ENCODE assay signal across 17 cellular contexts in genomic region chr17:46166692-46167249, GRCh38. TPM values are rescaled to one million over a fixed set of nuclear protein-coding genes. Genes with fewer than 3 reads are reported as not detected.
A peak's percentile ranks its signal among the peaks of the same experiment; 100 is the strongest.
DNase-seq lines count a peak whose midpoint lies in the region; ATAC-seq and TF ChIP-seq lines count a peak whose summit lies in the region.
"Had no signal": no experiment of that assay in that cellular context is flagged by ENCODE, and none has a peak within 500 bp of the region (broad histone marks: within the 10 kb centered on the region; RNA-seq: fewer than 3 reads in every experiment).

No MANE protein-coding gene starts in this region.

- H2AFZ ChIP-seq in Karpas-422 (ENCODE audit: low read length) (no peak overlapping the region), PC-3 (ENCODE audit: low read length) (no peak overlapping the region)

- H3K27ac ChIP-seq in Karpas-422 (ENCODE audit: low read length) (peak overlapping the region; percentile 63), sigmoid colon (peak overlapping the region in 3 of 4 donors; percentile 9 to 52 (median 11)), colonic mucosa (no peak overlapping the region), PC-3 (ENCODE audit: low read length) (no peak overlapping the region)
- H3K27ac ChIP-seq: ovary, upper lobe of right lung had no signal

- no peak overlapping the region for H3K9ac ChIP-seq in Karpas-422 (ENCODE audit: low read length)
- no peak overlapping the region for H3K9ac ChIP-seq in endocrine pancreas (ENCODE audit: control insufficient read depth, insufficient read depth, low read length)
- no peak overlapping the region for H3K9ac ChIP-seq in colonic mucosa (ENCODE audit: low read depth in 2 of 2, low read length in 2 of 2)
- no peak overlapping the region for H3K9ac ChIP-seq in PC-3 (ENCODE audit: low read length)

- no peaks in the 10 kb centered on the region for H3K9me3 Mint-ChIP-seq in activated CD8-positive, alpha-beta T cell treated with anti-CD3 and anti-CD28 coated beads for 36 hours
- no peaks in the 10 kb centered on the region for H3K9me3 Mint-ChIP-seq in activated CD8-positive, alpha-beta T cell treated with anti-CD3 and anti-CD28 coated beads, Interleukin-2, amount 10 ng/mL, durations not matched to agents 7 days and 5 days (ENCODE audit: insufficient read depth)
- H3K9me3 Mint-ChIP-seq: IgD-negative memory B cell had no signal

- intact Hi-C loops in activated CD8-positive, alpha-beta T cell treated with anti-CD3 and anti-CD28 coated beads for 36 hours (cut with micrococcal nuclease) = no loop called here
- intact Hi-C loops in sigmoid colon (cut with DNase I) (no loop called here), colonic mucosa (cut with DNase I) (no loop called here), PC-3 (cut with micrococcal nuclease) (no loop called here)

- H3K4me2 ChIP-seq in Karpas-422 (ENCODE audit: low read depth, low read length, poor library complexity, severe bottlenecking) (no peak overlapping the region), PC-3 (ENCODE audit: low read length) (no peak overlapping the region)

- no peak for TF ChIP-seq EP300 in sigmoid colon (IDR thresholded peaks at IDR 0.05)

- H3K36me3 ChIP-seq in Karpas-422 (ENCODE audit: insufficient read depth, low read length) = peaks cover 42% of the 10 kb centered on the region
- peaks cover 7% of the 10 kb centered on the region for H3K36me3 ChIP-seq in endocrine pancreas (ENCODE audit: control insufficient read depth, insufficient read depth, low read length)
- peaks cover 0 to 27% (median 12%) of the 10 kb centered on the region in 4 donors for H3K36me3 ChIP-seq in sigmoid colon
- peaks cover 11% of the 10 kb centered on the region for H3K36me3 ChIP-seq in colonic mucosa
- peaks cover 33% of the 10 kb centered on the region for H3K36me3 ChIP-seq in PC-3 (ENCODE audit: low read depth, low read length)
- H3K36me3 ChIP-seq: ovary had no signal

- no peak for ATAC-seq in activated CD8-positive, alpha-beta T cell treated with anti-CD3 and anti-CD28 coated beads for 36 hours
- no peak for ATAC-seq in activated CD8-positive, alpha-beta T cell treated with anti-CD3 and anti-CD28 coated beads, Interleukin-2, amount 10 ng/mL, durations not matched to agents 7 days and 5 days
- ATAC-seq in HG02970 (IDR thresholded peaks at IDR 0.05; ENCODE audit: low FRiP score, unreplicated experiment) (no peak), PC-3 (no peak)
- ATAC-seq: upper lobe of right lung had no signal

- DNase-seq in activated CD8-positive, alpha-beta T cell treated with anti-CD3 and anti-CD28 coated beads for 36 hours = no peak
- no peak for DNase-seq in activated CD8-positive, alpha-beta T cell treated with anti-CD3 and anti-CD28 coated beads, Interleukin-2, amount 10 ng/mL, durations not matched to agents 7 days and 5 days
- DNase-seq in Karpas-422 (no peak), sigmoid colon (no peak), colonic mucosa (no peak), PC-3 (no peak)
- DNase-seq: activated CD4-positive, CD25-positive, alpha-beta regulatory T cell treated with anti-CD3 and anti-CD28 coated beads, Interleukin-2, amount 50 U/mL, for 72 hours; COR-L47; islet precursor cell; mammary epithelial cell; ovary; T-helper 2 cell; upper lobe of right lung had no signal

- POLR2A ChIA-PET in activated CD8-positive, alpha-beta T cell treated with anti-CD3 and anti-CD28 coated beads for 36 hours (lab: Charles Lee) = interaction anchor here (0.8 to 1.8 kb wide), 3 partner anchors 13 to 27 kb away, joined by 3 to 4 read pairs (median 4); partner anchors contain the start of gene KANSL1
- POLR2A ChIA-PET in activated CD8-positive, alpha-beta T cell treated with anti-CD3 and anti-CD28 coated beads, Interleukin-2, amount 10 ng/mL, durations not matched to agents 7 days and 5 days (lab: Charles Lee) = interaction anchor here (0.7 kb wide), 1 partner anchor 19 kb away, joined by 3 read pairs; no protein-coding TSS in a partner anchor
- POLR2A ChIA-PET in PC-3 (lab: Charles Lee; ENCODE audit: unreplicated experiment) = no interaction called here

- CTCF ChIA-PET in activated CD8-positive, alpha-beta T cell treated with anti-CD3 and anti-CD28 coated beads for 36 hours (lab: Charles Lee) = interaction anchor here (0.6 to 1.2 kb wide), 3 partner anchors 9 to 122 kb away, joined by 3 read pairs; no protein-coding TSS in a partner anchor
- CTCF ChIA-PET in activated CD8-positive, alpha-beta T cell treated with anti-CD3 and anti-CD28 coated beads, Interleukin-2, amount 10 ng/mL, durations not matched to agents 7 days and 5 days (lab: Charles Lee) = no interaction called here
- CTCF ChIA-PET in PC-3 (lab: Charles Lee) = interaction anchor here (0.9 kb wide), 1 partner anchor 110 kb away, joined by 3 read pairs; no protein-coding TSS in a partner anchor

- no peaks in the 10 kb centered on the region for H3K27me3 Mint-ChIP-seq in activated CD8-positive, alpha-beta T cell treated with anti-CD3 and anti-CD28 coated beads for 36 hours
- no peaks in the 10 kb centered on the region for H3K27me3 Mint-ChIP-seq in activated CD8-positive, alpha-beta T cell treated with anti-CD3 and anti-CD28 coated beads, Interleukin-2, amount 10 ng/mL, durations not matched to agents 7 days and 5 days (ENCODE audit: low read depth)
- H3K27me3 Mint-ChIP-seq: IgD-negative memory B cell had no signal

- 12 to 57% methylated on average over 2 of the region's 2 CpGs for WGBS in sigmoid colon, 2 donors

- no peak overlapping the region for H3K4me3 ChIP-seq in Karpas-422 (ENCODE audit: low read length)
- peak overlapping the region; percentile 4 for H3K4me3 ChIP-seq in endocrine pancreas (ENCODE audit: control insufficient read depth, insufficient read depth, low read length)
- H3K4me3 ChIP-seq in sigmoid colon = no peak overlapping the region
- no peak overlapping the region for H3K4me3 ChIP-seq in colonic mucosa
- no peak overlapping the region for H3K4me3 ChIP-seq in PC-3 (ENCODE audit: low read length)
- H3K4me3 ChIP-seq: HAP-1, ovary, upper lobe of right lung had no signal

- BruUV-seq in PC-3 (replicated peaks; lab: Mats Ljungman, UMichigan) = no TSS peak

- H3K4me1 Mint-ChIP-seq in activated CD8-positive, alpha-beta T cell treated with anti-CD3 and anti-CD28 coated beads for 36 hours (ENCODE audit: low read depth) = peaks cover 85% of the 10 kb centered on the region
- H3K4me1 Mint-ChIP-seq in activated CD8-positive, alpha-beta T cell treated with anti-CD3 and anti-CD28 coated beads, Interleukin-2, amount 10 ng/mL, durations not matched to agents 7 days and 5 days (ENCODE audit: low read depth) = peaks cover 55% of the 10 kb centered on the region

- no peak for TF ChIP-seq CTCF in activated CD8-positive, alpha-beta T cell treated with anti-CD3 and anti-CD28 coated beads for 36 hours (IDR thresholded peaks at IDR 0.05)
- TF ChIP-seq CTCF in sigmoid colon (IDR thresholded peaks at IDR 0.05) (no peak), colonic mucosa (IDR thresholded peaks at IDR 0.05) (no peak), PC-3 (conservative IDR thresholded peaks at IDR 0.05; ENCODE audit: low read depth, low read length) (no peak)

- TF ChIP-seq POLR2A in sigmoid colon (IDR thresholded peaks at IDR 0.05) = no peak

- H3K9me2 ChIP-seq in Karpas-422 (replicated peaks; ENCODE audit: insufficient read depth, low read length) (no peaks in the 10 kb centered on the region), PC-3 (replicated peaks; ENCODE audit: low read length) (no peaks in the 10 kb centered on the region)

- H3K27me3 ChIP-seq in Karpas-422 (ENCODE audit: low read length) (no peaks in the 10 kb centered on the region), endocrine pancreas (ENCODE audit: control insufficient read depth, insufficient read depth, low read length) (no peaks in the 10 kb centered on the region), sigmoid colon (no peaks in the 10 kb centered on the region), colonic mucosa (no peaks in the 10 kb centered on the region), PC-3 (ENCODE audit: low read length) (no peaks in the 10 kb centered on the region)
- H3K27me3 ChIP-seq: ovary, upper lobe of right lung had no signal

- no peak overlapping the region for H3K4me3 Mint-ChIP-seq in activated CD8-positive, alpha-beta T cell treated with anti-CD3 and anti-CD28 coated beads for 36 hours
- no peak overlapping the region for H3K4me3 Mint-ChIP-seq in activated CD8-positive, alpha-beta T cell treated with anti-CD3 and anti-CD28 coated beads, Interleukin-2, amount 10 ng/mL, durations not matched to agents 7 days and 5 days

- H4K20me1 ChIP-seq in Karpas-422 (ENCODE audit: insufficient read depth, low read depth, low read length) (peaks cover 34% of the 10 kb centered on the region), PC-3 (ENCODE audit: low read length) (peaks cover 61% of the 10 kb centered on the region)

- H3K9me3 ChIP-seq in Karpas-422 (ENCODE audit: low read length) (no peaks in the 10 kb centered on the region), endocrine pancreas (ENCODE audit: control insufficient read depth, low read length) (no peaks in the 10 kb centered on the region), sigmoid colon (no peaks in the 10 kb centered on the region), colonic mucosa (no peaks in the 10 kb centered on the region), PC-3 (ENCODE audit: low read length) (no peaks in the 10 kb centered on the region)
- H3K9me3 ChIP-seq: HAP-1, ovary, upper lobe of right lung had no signal

- H3K27ac Mint-ChIP-seq in activated CD8-positive, alpha-beta T cell treated with anti-CD3 and anti-CD28 coated beads for 36 hours = peak overlapping the region; percentile 58
- H3K27ac Mint-ChIP-seq in activated CD8-positive, alpha-beta T cell treated with anti-CD3 and anti-CD28 coated beads, Interleukin-2, amount 10 ng/mL, durations not matched to agents 7 days and 5 days = no peak overlapping the region
- H3K27ac Mint-ChIP-seq: IgD-negative memory B cell had no signal

- H3K4me1 ChIP-seq in Karpas-422 (ENCODE audit: low read length) = peaks cover 76% of the 10 kb centered on the region
- peaks cover 39% of the 10 kb centered on the region for H3K4me1 ChIP-seq in endocrine pancreas (ENCODE audit: control insufficient read depth, insufficient read depth, low read length)
- peaks cover 0 to 94% (median 81%) of the 10 kb centered on the region in 4 donors for H3K4me1 ChIP-seq in sigmoid colon
- peaks cover 20% of the 10 kb centered on the region for H3K4me1 ChIP-seq in colonic mucosa
- peaks cover 20% of the 10 kb centered on the region for H3K4me1 ChIP-seq in PC-3 (ENCODE audit: insufficient read depth, low read length)

- H3K36me3 Mint-ChIP-seq in activated CD8-positive, alpha-beta T cell treated with anti-CD3 and anti-CD28 coated beads for 36 hours (ENCODE audit: low read depth) = peaks cover 59% of the 10 kb centered on the region
- H3K36me3 Mint-ChIP-seq in activated CD8-positive, alpha-beta T cell treated with anti-CD3 and anti-CD28 coated beads, Interleukin-2, amount 10 ng/mL, durations not matched to agents 7 days and 5 days (ENCODE audit: low read depth) = peaks cover 67% of the 10 kb centered on the region

- H3F3A ChIP-seq in PC-3 (ENCODE audit: low read length, unreplicated experiment) = no peaks in the 10 kb centered on the region

- H3K79me2 ChIP-seq in Karpas-422 (ENCODE audit: low read length) = peaks cover 99% of the 10 kb centered on the region
- peaks cover 99% of the 10 kb centered on the region for H3K79me2 ChIP-seq in PC-3 (ENCODE audit: low read length)

RNA-seq across cellular contexts. Expression of gene KANSL1, which starts 26.5 kb away (rescaled TPM):
- 10 to 100 TPM; 54.4 to 55.3 TPM for total RNA-seq in activated CD8-positive, alpha-beta T cell treated with anti-CD3 and anti-CD28 coated beads for 36 hours
- total RNA-seq in activated CD8-positive, alpha-beta T cell treated with anti-CD3 and anti-CD28 coated beads, Interleukin-2, amount 10 ng/mL, durations not matched to agents 7 days and 5 days = 10 to 100 TPM; 80.5 to 82.8 TPM
- 127 and 153 TPM in 2 replicates for total RNA-seq in Karpas-422 (2014; rRNA removed; shearing (Covaris generic); ENCODE audit: low replicate concordance)
- 100 to 1,000 TPM in 1 of 4 donors, 10 to 100 TPM in 3; 70.7 to 130 (median 79.7) TPM for total RNA-seq in sigmoid colon
- 10 to 100 TPM in 2 of 3 donors, 1 to 10 TPM in 1; 9.7 to 25.0 (median 13.8) TPM for polyA plus RNA-seq in sigmoid colon
- 10 to 100 TPM; 60.0 to 72.3 TPM for total RNA-seq in colonic mucosa
- total RNA-seq in PC-3 (2014; rRNA removed) = 47.6 and 63.2 TPM in 2 replicates

Comparison
In these comparisons a context has a peak if more than half of its experiments do, and no peak if none do; other contexts are left out.
1. H3K27ac ChIP-seq: peak in Karpas-422 (single experiment) and sigmoid colon (3 of 4); none in colonic mucosa (single experiment) and PC-3 (single experiment).